In the genomic region with DNA sequence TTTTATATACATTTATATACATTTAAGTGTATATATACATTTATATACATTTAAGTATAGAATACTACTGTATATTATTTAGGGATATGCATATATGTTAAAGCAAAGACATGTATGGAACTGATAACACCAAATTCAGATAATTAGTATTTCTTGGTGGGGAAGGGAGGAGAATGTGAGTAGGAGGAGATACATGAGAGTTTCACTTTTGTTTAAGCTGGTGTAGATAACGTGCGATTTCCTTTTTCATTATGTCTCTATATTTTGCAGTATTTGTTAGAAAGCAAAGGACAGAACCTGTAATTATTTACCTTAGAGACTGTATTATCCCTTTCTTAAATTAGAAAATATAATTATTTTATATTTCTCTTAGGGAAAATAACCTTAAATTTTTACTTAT, we compare ENCODE assay signal across 12 cellular contexts. TPM values are rescaled to one million over a fixed set of nuclear protein-coding genes. Genes with fewer than 3 reads are reported as not detected.
DNase-seq lines count a peak whose midpoint lies in the region; ATAC-seq and TF ChIP-seq lines count a peak whose summit lies in the region.
"Had no signal": no experiment of that assay in that cellular context is flagged by ENCODE, and none has a peak within 500 bp of the region (broad histone marks: within the 10 kb centered on the region; RNA-seq: fewer than 3 reads in every experiment).

No MANE protein-coding gene starts in this region.

- no peak overlapping the region for H3K27ac ChIP-seq in left lung
- H3K27ac ChIP-seq: cardiac muscle cell, sigmoid colon had no signal

- H3K4me3 ChIP-seq in left lung = no peak overlapping the region
- H3K4me3 ChIP-seq: cardiac muscle cell, sigmoid colon had no signal

- H3K9me3 ChIP-seq in left lung = no peaks in the 10 kb centered on the region
- H3K9me3 ChIP-seq: sigmoid colon had no signal

- intact Hi-C loops in left lung (cut with DNase I) (loop anchor here in 1 of 2 donors (10.0 kb wide), 1 partner anchor 277 kb away; no protein-coding TSS in a partner anchor), posterior vena cava (cut with DNase I) (no loop called here)

- peak; percentile 52 for DNase-seq in GM10266 (ENCODE audit: extremely low spot score)
- DNase-seq in OCI-M1 (lab: John Stamatoyannopoulos, UW) = peak; percentile 76
- no peak for DNase-seq in left lung
- DNase-seq in NCI-H69 (lab: John Stamatoyannopoulos, UW) = no peak
- DNase-seq in posterior vena cava (ENCODE audit: low spot score) = no peak
- DNase-seq: activated CD4-positive, alpha-beta T cell treated with anti-CD3 and anti-CD28 coated beads for 1 hour; sigmoid colon had no signal

- H3K36me3 ChIP-seq in left lung = peaks cover 0 to 65% of the 10 kb centered on the region in 2 donors

- H3K4me1 ChIP-seq in left lung = peaks cover 0 to 6% of the 10 kb centered on the region in 2 donors

- H3K27me3 ChIP-seq in left lung = no peaks in the 10 kb centered on the region
- H3K27me3 ChIP-seq: cardiac muscle cell, sigmoid colon had no signal

- TF ChIP-seq CTCF in GM10266 (IDR thresholded peaks at IDR 0.05; ENCODE audit: control insufficient read depth, insufficient read depth, low read depth, missing control alignments) = no peak
- TF ChIP-seq CTCF in left lung (IDR thresholded peaks at IDR 0.05) = no peak

- ATAC-seq in GM18909 (IDR thresholded peaks at IDR 0.05; ENCODE audit: poor library complexity, unreplicated experiment) (peak; percentile 75), HG02678 (IDR thresholded peaks at IDR 0.05; ENCODE audit: unreplicated experiment) (peak; percentile 64), left lung (no peak), HG02938 (IDR thresholded peaks at IDR 0.05; ENCODE audit: unreplicated experiment) (no peak)
- ATAC-seq: HCT116 had no signal

RNA-seq across cellular contexts. Expression of a gene that starts 16.6 kb away (rescaled TPM):
- total RNA-seq in left lung (10 to 100 TPM; 30.8 to 40.8 TPM), posterior vena cava (10 to 100 TPM; 30.2 to 39.0 TPM)

RNA-seq across cellular contexts. Expression of a gene that starts 57.1 kb away (rescaled TPM):
- 10 to 100 TPM; 44.4 to 46.3 TPM for total RNA-seq in left lung
- total RNA-seq in posterior vena cava = 10 to 100 TPM; 45.5 to 54.6 TPM

Comparison
In these comparisons a context has a peak if more than half of its experiments do, and no peak if none do; other contexts are left out.
1. DNase-seq: peak in GM10266 (single experiment) and OCI-M1 (single experiment); none in left lung (0 of 2), NCI-H69 (single experiment) and posterior vena cava (single experiment).
2. ATAC-seq: peak in GM18909 (single experiment) and HG02678 (single experiment); none in left lung (single experiment) and HG02938 (single experiment).